ENCODE assay signal across 8 cellular contexts in genomic region chr1:156154317-156154749, GRCh38. TPM values are rescaled to one million over a fixed set of nuclear protein-coding genes. Genes with fewer than 3 reads are reported as not detected.
DNase-seq lines count a peak whose midpoint lies in the region; ATAC-seq lines count a peak whose summit lies in the region.

No MANE protein-coding gene starts in this region.

- H3K9ac ChIP-seq in Karpas-422 (ENCODE audit: low read length): peak overlapping the region; percentile 86

- no peak overlapping the region for H3K27ac ChIP-seq in CD8-positive, alpha-beta memory T cell (ENCODE audit: low read depth, low read length)
- peak overlapping the region; percentile 92 for H3K27ac ChIP-seq in Karpas-422 (ENCODE audit: low read length)

- H3K27ac Mint-ChIP-seq in CD8-positive, alpha-beta memory T cell: peak overlapping the region; percentile 37 to 94 (median 86)
- H3K27ac Mint-ChIP-seq in effector memory CD8-positive, alpha-beta T cell: peak overlapping the region; percentile 93 to 97

- peaks cover 0 to 7% of the 10 kb centered on the region in 2 donors for H3K27me3 Mint-ChIP-seq in CD8-positive, alpha-beta memory T cell
- H3K27me3 Mint-ChIP-seq in effector memory CD8-positive, alpha-beta T cell: peaks cover 0 to 13% of the 10 kb centered on the region in 2 donors

- peak overlapping the region; percentile 74 to 90 (median 78) for H3K4me3 Mint-ChIP-seq in CD8-positive, alpha-beta memory T cell
- peak overlapping the region; percentile 89 to 95 for H3K4me3 Mint-ChIP-seq in effector memory CD8-positive, alpha-beta T cell

- peaks cover 39 to 40% (median 40%) of the 10 kb centered on the region in 3 donors for H3K4me1 Mint-ChIP-seq in CD8-positive, alpha-beta memory T cell
- H3K4me1 Mint-ChIP-seq in effector memory CD8-positive, alpha-beta T cell (ENCODE audit: low read depth in 2 of 2): peaks cover 41 to 47% of the 10 kb centered on the region in 2 donors

- peak in 3 of 5 donors; percentile 39 to 59 (median 43) for DNase-seq in CD8-positive, alpha-beta memory T cell
- DNase-seq in Karpas-422 (peak; percentile 93), T-helper 9 cell (no peak), NCI-H345 (lab: John Stamatoyannopoulos, UW) (no peak)
- DNase-seq in effector memory CD8-positive, alpha-beta T cell: peak in 1 of 3 experiments; percentile 35
- DNase-seq in stimulated activated CD8-positive, alpha-beta memory T cell treated with anti-CD3 and anti-CD28 coated beads, Interleukin-4, amount 100 ng/mL, for 48 hours: peak; percentile 84

- ATAC-seq in GM19324 (IDR thresholded peaks at IDR 0.05; ENCODE audit: low FRiP score, unreplicated experiment) (peak; percentile 42), HG02840 (IDR thresholded peaks at IDR 0.05; ENCODE audit: low FRiP score, unreplicated experiment) (no peak)
- peak; percentile 81 for ATAC-seq in effector memory CD8-positive, alpha-beta T cell (replicated peaks)

- no peak overlapping the region for H3K4me3 ChIP-seq in CD8-positive, alpha-beta memory T cell (ENCODE audit: low read length)
- H3K4me3 ChIP-seq in Karpas-422 (ENCODE audit: low read length): peak overlapping the region; percentile 88

- no peaks in the 10 kb centered on the region for H3K36me3 ChIP-seq in CD8-positive, alpha-beta memory T cell (ENCODE audit: insufficient read depth, low read length)
- H3K36me3 ChIP-seq in Karpas-422 (ENCODE audit: insufficient read depth, low read length): no peaks in the 10 kb centered on the region

- no peaks in the 10 kb centered on the region for H3K9me3 ChIP-seq in CD8-positive, alpha-beta memory T cell (ENCODE audit: low read length)
- no peaks in the 10 kb centered on the region for H3K9me3 ChIP-seq in Karpas-422 (ENCODE audit: low read length)

- H3K27me3 ChIP-seq in CD8-positive, alpha-beta memory T cell (ENCODE audit: insufficient read depth, low read length, poor library complexity, severe bottlenecking): no peaks in the 10 kb centered on the region
- H3K27me3 ChIP-seq in Karpas-422 (ENCODE audit: low read length): no peaks in the 10 kb centered on the region

- peak overlapping the region; percentile 93 for H3K4me2 ChIP-seq in Karpas-422 (ENCODE audit: low read depth, low read length, poor library complexity, severe bottlenecking)

- CTCF ChIA-PET in CD8-positive, alpha-beta memory T cell (lab: Charles Lee): interaction anchor here (1.2 to 2.8 kb wide), 2 partner anchors 8 to 71 kb away, joined by 4 to 13 read pairs; no protein-coding TSS in a partner anchor

- H3K4me1 ChIP-seq in CD8-positive, alpha-beta memory T cell (ENCODE audit: insufficient read depth, low read length): no peaks in the 10 kb centered on the region
- peaks cover 82% of the 10 kb centered on the region for H3K4me1 ChIP-seq in Karpas-422 (ENCODE audit: low read length)

- H3K9me2 ChIP-seq in Karpas-422 (replicated peaks; ENCODE audit: insufficient read depth, low read length): no peaks in the 10 kb centered on the region

- no peaks in the 10 kb centered on the region for H4K20me1 ChIP-seq in Karpas-422 (ENCODE audit: insufficient read depth, low read depth, low read length)

- H3K36me3 Mint-ChIP-seq in CD8-positive, alpha-beta memory T cell: no peaks in the 10 kb centered on the region
- peaks cover 26% of the 10 kb centered on the region for H3K36me3 Mint-ChIP-seq in effector memory CD8-positive, alpha-beta T cell (ENCODE audit: insufficient read depth)

- no peaks in the 10 kb centered on the region for H3K9me3 Mint-ChIP-seq in CD8-positive, alpha-beta memory T cell
- H3K9me3 Mint-ChIP-seq in effector memory CD8-positive, alpha-beta T cell: no peaks in the 10 kb centered on the region

- H2AFZ ChIP-seq in Karpas-422 (ENCODE audit: low read length): peak overlapping the region; percentile 82

- H3K79me2 ChIP-seq in Karpas-422 (ENCODE audit: low read length): peaks cover 21% of the 10 kb centered on the region

- POLR2A ChIA-PET in CD8-positive, alpha-beta memory T cell (lab: Charles Lee): no interaction called here

RNA-seq across cellular contexts. Expression of gene SEMA4A, which starts 0.9 kb away (rescaled TPM):
- total RNA-seq in CD8-positive, alpha-beta memory T cell: 10 to 100 TPM; 21.6 to 23.0 TPM
- polyA plus RNA-seq in CD8-positive, alpha-beta memory T cell: 10.7 TPM
- 46.7 and 66.7 TPM in 2 replicates for total RNA-seq in Karpas-422 (2014; rRNA removed; shearing (Covaris generic); ENCODE audit: low replicate concordance)

RNA-seq across cellular contexts. Expression of gene SLC25A44, which starts 39.6 kb away (rescaled TPM):
- 10 to 100 TPM; 30.8 to 32.4 TPM for total RNA-seq in CD8-positive, alpha-beta memory T cell
- polyA plus RNA-seq in CD8-positive, alpha-beta memory T cell: 21.4 TPM
- 16.8 and 24.0 TPM in 2 replicates for total RNA-seq in Karpas-422 (2014; rRNA removed; shearing (Covaris generic); ENCODE audit: low replicate concordance)

RNA-seq across cellular contexts. Expression of gene LMNA, which starts 39.8 kb away (rescaled TPM):
- total RNA-seq in CD8-positive, alpha-beta memory T cell: 100 to 1,000 TPM; 325 to 335 TPM
- 13.9 TPM for polyA plus RNA-seq in CD8-positive, alpha-beta memory T cell
- total RNA-seq in Karpas-422 (2014; rRNA removed; shearing (Covaris generic); ENCODE audit: low replicate concordance): 27.5 and 41.6 TPM in 2 replicates

RNA-seq across cellular contexts. Expression of gene PMF1, which starts 58.5 kb away (rescaled TPM):
- total RNA-seq in CD8-positive, alpha-beta memory T cell: 10 to 100 TPM; 85.9 to 88.3 TPM
- polyA plus RNA-seq in CD8-positive, alpha-beta memory T cell: 83.3 TPM
- 40.1 and 51.2 TPM in 2 replicates for total RNA-seq in Karpas-422 (2014; rRNA removed; shearing (Covaris generic); ENCODE audit: low replicate concordance)

Comparison
In these comparisons a context has a peak if more than half of its experiments do, and no peak if none do; other contexts are left out.
1. DNase-seq: peak in CD8-positive, alpha-beta memory T cell (3 of 5), Karpas-422 (single experiment) and stimulated activated CD8-positive, alpha-beta memory T cell treated with anti-CD3 and anti-CD28 coated beads, Interleukin-4, amount 100 ng/mL, for 48 hours (single experiment); none in T-helper 9 cell (single experiment) and NCI-H345 (single experiment).